Comparison of ENCODE assay signal across 16 cellular contexts in genomic region chr3:15933439-15934144, GRCh38.
DNase-seq lines count a peak whose midpoint lies in the region; ATAC-seq and TF ChIP-seq lines count a peak whose summit lies in the region.
"Had no signal": no experiment of that assay in that cellular context is flagged by ENCODE, and none has a peak within 500 bp of the region (broad histone marks: within the 10 kb centered on the region; RNA-seq: fewer than 3 reads in every experiment).

No MANE protein-coding gene starts in this region.

- H3K27ac Mint-ChIP-seq in neural crest cell (ENCODE audit: unreplicated experiment) (peak overlapping the region; percentile 16), mesothelial cell of epicardium (no peak overlapping the region)
- H3K27ac Mint-ChIP-seq: activated CD4-positive, alpha-beta memory T cell treated with anti-CD3 and anti-CD28 coated beads, Interleukin-2, amount 10 ng/mL, durations not matched to agents 7 days and 5 days; activated naive CD8-positive, alpha-beta T cell treated with anti-CD3 and anti-CD28 coated beads, Interleukin-2, amount 10 ng/mL, durations not matched to agents 7 days and 5 days; activated T-cell treated with anti-CD3 and anti-CD28 coated beads, Interleukin-2, amount 50 U/mL, for 72 hours; natural killer cell had no signal

- no peak overlapping the region for H3K9ac ChIP-seq in adipocyte (ENCODE audit: low read length)

- no peaks in the 10 kb centered on the region for H3K36me3 Mint-ChIP-seq in neural crest cell (ENCODE audit: low read depth)
- H3K36me3 Mint-ChIP-seq in mesothelial cell of epicardium = no peaks in the 10 kb centered on the region
- H3K36me3 Mint-ChIP-seq: natural killer cell had no signal

- TF ChIP-seq POLR2A in GM18505 (IDR thresholded peaks at IDR 0.05; ENCODE audit: borderline replicate concordance, extremely low read depth, insufficient read depth, insufficient read length) = no peak

- H3K27me3 Mint-ChIP-seq in neural crest cell (ENCODE audit: low read depth) (no peaks in the 10 kb centered on the region), mesothelial cell of epicardium (ENCODE audit: low read depth) (no peaks in the 10 kb centered on the region)

- peaks cover 58% of the 10 kb centered on the region for H3K4me1 Mint-ChIP-seq in neural crest cell
- no peaks in the 10 kb centered on the region for H3K4me1 Mint-ChIP-seq in mesothelial cell of epicardium

- in situ Hi-C loops in G401 (cut with HindIII; ENCODE audit: low sequenced_read_pairs) = no loop called here

- no peak for TF ChIP-seq CTCF in neural crest cell (conservative IDR thresholded peaks at IDR 0.05)
- TF ChIP-seq CTCF in mesothelial cell of epicardium (IDR thresholded peaks at IDR 0.05; ENCODE audit: unreplicated experiment) = no peak

- DNase-seq in G401 (ENCODE audit: low spot score) = peak; percentile 83
- peak; percentile 46 for DNase-seq in adipocyte (ENCODE audit: low read depth)
- peak; percentile 51 for DNase-seq in fibroblast of gingiva (ENCODE audit: low read depth)
- no peak for DNase-seq in neural crest cell (ENCODE audit: low read depth, low spot score)
- no peak for DNase-seq in activated CD4-positive, alpha-beta T cell treated with anti-CD3 and anti-CD28 coated beads for 48 hours
- no peak for DNase-seq in mesothelial cell of epicardium (ENCODE audit: low spot score in 2 of 2, unreplicated experiment in 2 of 2)
- no peak for DNase-seq in NCI-H2029 (lab: John Stamatoyannopoulos, UW)
- DNase-seq: activated CD4-positive, alpha-beta memory T cell treated with anti-CD3 and anti-CD28 coated beads, Interleukin-2, amount 10 ng/mL, durations not matched to agents 7 days and 5 days; activated naive CD8-positive, alpha-beta T cell treated with anti-CD3 and anti-CD28 coated beads, Interleukin-2, amount 10 ng/mL, durations not matched to agents 7 days and 5 days; activated T-cell treated with anti-CD3 and anti-CD28 coated beads, Interleukin-2, amount 50 U/mL, for 72 hours; left ventricle myocardium superior; natural killer cell; NCI-H187 had no signal

- no peak overlapping the region for H3K4me3 Mint-ChIP-seq in neural crest cell
- H3K4me3 Mint-ChIP-seq in mesothelial cell of epicardium = no peak overlapping the region
- H3K4me3 Mint-ChIP-seq: activated CD4-positive, alpha-beta memory T cell treated with anti-CD3 and anti-CD28 coated beads, Interleukin-2, amount 10 ng/mL, durations not matched to agents 7 days and 5 days; activated naive CD8-positive, alpha-beta T cell treated with anti-CD3 and anti-CD28 coated beads, Interleukin-2, amount 10 ng/mL, durations not matched to agents 7 days and 5 days; activated T-cell treated with anti-CD3 and anti-CD28 coated beads, Interleukin-2, amount 50 U/mL, for 72 hours; natural killer cell had no signal

- no peak overlapping the region for H3K4me3 ChIP-seq in adipocyte (ENCODE audit: low read length)
- H3K4me3 ChIP-seq: coronary artery, right atrium auricular region had no signal

- no peak for ATAC-seq in GM18505 (IDR thresholded peaks at IDR 0.05; ENCODE audit: unreplicated experiment)
- ATAC-seq: activated T-cell treated with anti-CD3 and anti-CD28 coated beads, Interleukin-2, amount 50 U/mL, for 72 hours had no signal

- H3K27me3 ChIP-seq in adipocyte (replicated peaks; ENCODE audit: control insufficient read depth, insufficient read depth, low read length) = no peaks in the 10 kb centered on the region
- H3K27me3 ChIP-seq: right atrium auricular region had no signal

- H3K9me3 ChIP-seq in adipocyte (ENCODE audit: control insufficient read depth, low read length) = no peaks in the 10 kb centered on the region
- H3K9me3 ChIP-seq: right atrium auricular region had no signal

- peaks cover 29% of the 10 kb centered on the region for H3K4me1 ChIP-seq in adipocyte (ENCODE audit: control insufficient read depth, insufficient read depth, low read length)

- H3K9me3 Mint-ChIP-seq in neural crest cell = no peaks in the 10 kb centered on the region
- no peaks in the 10 kb centered on the region for H3K9me3 Mint-ChIP-seq in mesothelial cell of epicardium
- H3K9me3 Mint-ChIP-seq: activated CD4-positive, alpha-beta memory T cell treated with anti-CD3 and anti-CD28 coated beads, Interleukin-2, amount 10 ng/mL, durations not matched to agents 7 days and 5 days; activated naive CD8-positive, alpha-beta T cell treated with anti-CD3 and anti-CD28 coated beads, Interleukin-2, amount 10 ng/mL, durations not matched to agents 7 days and 5 days; activated T-cell treated with anti-CD3 and anti-CD28 coated beads, Interleukin-2, amount 50 U/mL, for 72 hours; natural killer cell had no signal

- no peaks in the 10 kb centered on the region for H3K36me3 ChIP-seq in adipocyte (ENCODE audit: control insufficient read depth, insufficient read depth, low read length, severe bottlenecking)
- H3K36me3 ChIP-seq: right atrium auricular region had no signal

Comparison
In these comparisons a context has a peak if more than half of its experiments do, and no peak if none do; other contexts are left out.
1. DNase-seq: peak in G401 (single experiment), adipocyte (single experiment) and fibroblast of gingiva (single experiment); none in neural crest cell (single experiment), activated CD4-positive, alpha-beta T cell treated with anti-CD3 and anti-CD28 coated beads for 48 hours (single experiment), mesothelial cell of epicardium (0 of 2) and NCI-H2029 (single experiment).